ENCODE assay signal across 1 cellular context in genomic region chr11:27234043-27234668, GRCh38.
TF ChIP-seq lines count a peak whose summit lies in the region.

No MANE protein-coding gene starts in this region.

TF ChIP-seq in GM12878, 131 proteins besides CTCF, POLR2A, EP300 and RAD21 (continued from another document and continues in another):
- TF ChIP-seq, protein P1, sequence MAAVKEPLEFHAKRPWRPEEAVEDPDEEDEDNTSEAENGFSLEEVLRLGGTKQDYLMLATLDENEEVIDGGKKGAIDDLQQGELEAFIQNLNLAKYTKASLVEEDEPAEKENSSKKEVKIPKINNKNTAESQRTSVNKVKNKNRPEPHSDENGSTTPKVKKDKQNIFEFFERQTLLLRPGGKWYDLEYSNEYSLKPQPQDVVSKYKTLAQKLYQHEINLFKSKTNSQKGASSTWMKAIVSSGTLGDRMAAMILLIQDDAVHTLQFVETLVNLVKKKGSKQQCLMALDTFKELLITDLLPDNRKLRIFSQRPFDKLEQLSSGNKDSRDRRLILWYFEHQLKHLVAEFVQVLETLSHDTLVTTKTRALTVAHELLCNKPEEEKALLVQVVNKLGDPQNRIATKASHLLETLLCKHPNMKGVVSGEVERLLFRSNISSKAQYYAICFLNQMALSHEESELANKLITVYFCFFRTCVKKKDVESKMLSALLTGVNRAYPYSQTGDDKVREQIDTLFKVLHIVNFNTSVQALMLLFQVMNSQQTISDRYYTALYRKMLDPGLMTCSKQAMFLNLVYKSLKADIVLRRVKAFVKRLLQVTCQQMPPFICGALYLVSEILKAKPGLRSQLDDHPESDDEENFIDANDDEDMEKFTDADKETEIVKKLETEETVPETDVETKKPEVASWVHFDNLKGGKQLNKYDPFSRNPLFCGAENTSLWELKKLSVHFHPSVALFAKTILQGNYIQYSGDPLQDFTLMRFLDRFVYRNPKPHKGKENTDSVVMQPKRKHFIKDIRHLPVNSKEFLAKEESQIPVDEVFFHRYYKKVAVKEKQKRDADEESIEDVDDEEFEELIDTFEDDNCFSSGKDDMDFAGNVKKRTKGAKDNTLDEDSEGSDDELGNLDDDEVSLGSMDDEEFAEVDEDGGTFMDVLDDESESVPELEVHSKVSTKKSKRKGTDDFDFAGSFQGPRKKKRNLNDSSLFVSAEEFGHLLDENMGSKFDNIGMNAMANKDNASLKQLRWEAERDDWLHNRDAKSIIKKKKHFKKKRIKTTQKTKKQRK (IDR thresholded peaks at IDR 0.05; ENCODE audit: low read depth, low read length): no peak
- peak; percentile 86 for TF ChIP-seq BMI1 (IDR thresholded peaks at IDR 0.05; ENCODE audit: borderline replicate concordance)
- no peak for TF ChIP-seq HCFC1 (IDR thresholded peaks at IDR 0.05; ENCODE audit: low read length)
- TF ChIP-seq MYB (IDR thresholded peaks at IDR 0.05; ENCODE audit: borderline replicate concordance, low read depth, low read length): peak; percentile 73; the same call in 1 of the 2 replicates
- no peak for TF ChIP-seq NR2C2 (IDR thresholded peaks at IDR 0.05; ENCODE audit: borderline replicate concordance, control insufficient read depth, insufficient read length, low read depth)
- TF ChIP-seq, protein P2, sequence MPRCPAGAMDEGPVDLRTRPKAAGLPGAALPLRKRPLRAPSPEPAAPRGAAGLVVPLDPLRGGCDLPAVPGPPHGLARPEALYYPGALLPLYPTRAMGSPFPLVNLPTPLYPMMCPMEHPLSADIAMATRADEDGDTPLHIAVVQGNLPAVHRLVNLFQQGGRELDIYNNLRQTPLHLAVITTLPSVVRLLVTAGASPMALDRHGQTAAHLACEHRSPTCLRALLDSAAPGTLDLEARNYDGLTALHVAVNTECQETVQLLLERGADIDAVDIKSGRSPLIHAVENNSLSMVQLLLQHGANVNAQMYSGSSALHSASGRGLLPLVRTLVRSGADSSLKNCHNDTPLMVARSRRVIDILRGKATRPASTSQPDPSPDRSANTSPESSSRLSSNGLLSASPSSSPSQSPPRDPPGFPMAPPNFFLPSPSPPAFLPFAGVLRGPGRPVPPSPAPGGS (IDR thresholded peaks at IDR 0.05; ENCODE audit: borderline replicate concordance, insufficient read depth, low read depth, low read length, poor library complexity, severe bottlenecking): no peak
- peak; percentile 81; the same call in 1 of the 2 replicates for TF ChIP-seq ZSCAN29 (IDR thresholded peaks at IDR 0.05)
- TF ChIP-seq EED (IDR thresholded peaks at IDR 0.05; ENCODE audit: low read depth): peak; percentile 49; the same call in 1 of the 2 replicates
- TF ChIP-seq POU2F2 (IDR thresholded peaks at IDR 0.05; ENCODE audit: borderline replicate concordance, low read depth, low read length): peak; percentile 90; the same call in 2 of the 3 replicates
- no peak for TF ChIP-seq SMAD5 (IDR thresholded peaks at IDR 0.05; ENCODE audit: low read depth)
- TF ChIP-seq SMAD1 (IDR thresholded peaks at IDR 0.05; ENCODE audit: low read depth, partially characterized antibody): no peak
- TF ChIP-seq E2F8 (IDR thresholded peaks at IDR 0.05; ENCODE audit: low read depth, partially characterized antibody): peak; percentile 71
- no peak for TF ChIP-seq SIN3A (IDR thresholded peaks at IDR 0.05; ENCODE audit: low read depth, low read length)
- TF ChIP-seq CHD2 (IDR thresholded peaks at IDR 0.05; ENCODE audit: borderline replicate concordance, low read depth, low read length): peak; percentile 84; the same call in 1 of the 2 replicates
- TF ChIP-seq ZZZ3 (IDR thresholded peaks at IDR 0.05; ENCODE audit: control insufficient read depth, insufficient read length, low read depth): no peak
- TF ChIP-seq ZNF24 (IDR thresholded peaks at IDR 0.05): peak; percentile 68; the same call in 1 of the 2 replicates
- TF ChIP-seq MEF2B (IDR thresholded peaks at IDR 0.05; ENCODE audit: partially characterized antibody, poor library complexity, severe bottlenecking): peak; percentile 94
- no peak for TF ChIP-seq MTA3 (IDR thresholded peaks at IDR 0.05; ENCODE audit: borderline replicate concordance, low read length)
- no peak for TF ChIP-seq E4F1 (IDR thresholded peaks at IDR 0.05; ENCODE audit: borderline replicate concordance, partially characterized antibody)
- TF ChIP-seq, protein P3, sequence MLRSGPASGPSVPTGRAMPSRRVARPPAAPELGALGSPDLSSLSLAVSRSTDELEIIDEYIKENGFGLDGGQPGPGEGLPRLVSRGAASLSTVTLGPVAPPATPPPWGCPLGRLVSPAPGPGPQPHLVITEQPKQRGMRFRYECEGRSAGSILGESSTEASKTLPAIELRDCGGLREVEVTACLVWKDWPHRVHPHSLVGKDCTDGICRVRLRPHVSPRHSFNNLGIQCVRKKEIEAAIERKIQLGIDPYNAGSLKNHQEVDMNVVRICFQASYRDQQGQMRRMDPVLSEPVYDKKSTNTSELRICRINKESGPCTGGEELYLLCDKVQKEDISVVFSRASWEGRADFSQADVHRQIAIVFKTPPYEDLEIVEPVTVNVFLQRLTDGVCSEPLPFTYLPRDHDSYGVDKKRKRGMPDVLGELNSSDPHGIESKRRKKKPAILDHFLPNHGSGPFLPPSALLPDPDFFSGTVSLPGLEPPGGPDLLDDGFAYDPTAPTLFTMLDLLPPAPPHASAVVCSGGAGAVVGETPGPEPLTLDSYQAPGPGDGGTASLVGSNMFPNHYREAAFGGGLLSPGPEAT (IDR thresholded peaks at IDR 0.05; ENCODE audit: low read depth): peak; percentile 94
- TF ChIP-seq MYC (IDR thresholded peaks at IDR 0.05; ENCODE audit: insufficient read depth, insufficient read length, insufficient replicate concordance, low read length, severe bottlenecking): no peak
- no peak for TF ChIP-seq BRCA1 (IDR thresholded peaks at IDR 0.05; ENCODE audit: low read depth, low read length)
- TF ChIP-seq POLR2AphosphoS5 (IDR thresholded peaks at IDR 0.05; ENCODE audit: low read length): peak; percentile 51; the same call in 1 of the 2 replicates
- no peak for TF ChIP-seq CHD4 (IDR thresholded peaks at IDR 0.05)
- no peak for TF ChIP-seq SUZ12 (IDR thresholded peaks at IDR 0.05; ENCODE audit: unreplicated experiment)
- TF ChIP-seq RAD51 (IDR thresholded peaks at IDR 0.05): peak; percentile 81
- no peak; the same call in 1 of the 2 replicates for TF ChIP-seq RCOR1 (conservative IDR thresholded peaks at IDR 0.05; ENCODE audit: low read depth, low read length)
- peak; percentile 73; the same call in 1 of the 2 replicates for TF ChIP-seq RB1 (IDR thresholded peaks at IDR 0.05; ENCODE audit: borderline replicate concordance)
- peak; percentile 56; the same call in 1 of the 2 replicates for TF ChIP-seq TBL1XR1 (IDR thresholded peaks at IDR 0.05; ENCODE audit: low read depth, low read length)
- TF ChIP-seq RBBP5 (conservative IDR thresholded peaks at IDR 0.05): no peak
- TF ChIP-seq USF1 (IDR thresholded peaks at IDR 0.05; ENCODE audit: borderline replicate concordance, extremely low read length, insufficient read depth, low read depth, low read length): no peak
- TF ChIP-seq MEF2A (IDR thresholded peaks at IDR 0.05; ENCODE audit: insufficient read depth, low read depth, low read length): 0 out of 2 replicates have a peak, but pooled peaks have one; percentile 49
- TF ChIP-seq WRNIP1 (IDR thresholded peaks at IDR 0.05; ENCODE audit: borderline replicate concordance, low read depth, low read length): 0 out of 2 replicates have a peak, but pooled peaks have one; percentile 27
- TF ChIP-seq, protein P4, sequence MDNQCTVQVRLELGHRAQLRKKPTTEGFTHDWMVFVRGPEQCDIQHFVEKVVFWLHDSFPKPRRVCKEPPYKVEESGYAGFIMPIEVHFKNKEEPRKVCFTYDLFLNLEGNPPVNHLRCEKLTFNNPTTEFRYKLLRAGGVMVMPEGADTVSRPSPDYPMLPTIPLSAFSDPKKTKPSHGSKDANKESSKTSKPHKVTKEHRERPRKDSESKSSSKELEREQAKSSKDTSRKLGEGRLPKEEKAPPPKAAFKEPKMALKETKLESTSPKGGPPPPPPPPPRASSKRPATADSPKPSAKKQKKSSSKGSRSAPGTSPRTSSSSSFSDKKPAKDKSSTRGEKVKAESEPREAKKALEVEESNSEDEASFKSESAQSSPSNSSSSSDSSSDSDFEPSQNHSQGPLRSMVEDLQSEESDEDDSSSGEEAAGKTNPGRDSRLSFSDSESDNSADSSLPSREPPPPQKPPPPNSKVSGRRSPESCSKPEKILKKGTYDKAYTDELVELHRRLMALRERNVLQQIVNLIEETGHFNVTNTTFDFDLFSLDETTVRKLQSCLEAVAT (IDR thresholded peaks at IDR 0.05): peak; percentile 94
- TF ChIP-seq MTA2 (IDR thresholded peaks at IDR 0.05; ENCODE audit: low read depth): peak; percentile 98
- TF ChIP-seq USF2 (IDR thresholded peaks at IDR 0.05; ENCODE audit: borderline replicate concordance, low read depth, low read length): peak; percentile 17; the same call in 1 of the 2 replicates
- no peak for TF ChIP-seq NR2C1 (IDR thresholded peaks at IDR 0.05)
- TF ChIP-seq SMC3 (IDR thresholded peaks at IDR 0.05; ENCODE audit: borderline replicate concordance, low read length): peak; percentile 11; the same call in 1 of the 2 replicates
- TF ChIP-seq ZNF217 (IDR thresholded peaks at IDR 0.05): peak; percentile 83
- TF ChIP-seq ZNF622 (IDR thresholded peaks at IDR 0.05): no peak
- peak; percentile 86 for TF ChIP-seq ZNF687 (IDR thresholded peaks at IDR 0.05)
- no peak for TF ChIP-seq KAT2A (conservative IDR thresholded peaks at IDR 0.05; ENCODE audit: control insufficient read depth, low read depth, low read length)
